Comparison of ENCODE assay signal across 8 cellular contexts in genomic region chr5:95858661-95859326, GRCh38. TPM values are rescaled to one million over a fixed set of nuclear protein-coding genes. Genes with fewer than 3 reads are reported as not detected.
DNase-seq lines count a peak whose midpoint lies in the region; ATAC-seq and TF ChIP-seq lines count a peak whose summit lies in the region.

No MANE protein-coding gene starts in this region.

- intact Hi-C loops in Calu3 (cut with micrococcal nuclease; ENCODE audit: unreplicated experiment): loop anchor here (1.0 to 10.0 kb wide), 5 partner anchors 101 to 743 kb away; partner anchors contain the start of gene PCSK1

- no peaks in the 10 kb centered on the region for H3F3A ChIP-seq in OCI-LY1 (ENCODE audit: insufficient read depth, low read length)

- H3K9me2 ChIP-seq in OCI-LY1 (ENCODE audit: low read depth, low read length): no peaks in the 10 kb centered on the region

- H3K27me3 Mint-ChIP-seq in Calu3 (ENCODE audit: unreplicated experiment): no peaks in the 10 kb centered on the region

- H3K36me3 ChIP-seq in OCI-LY1 (ENCODE audit: insufficient read depth, low read length): no peaks in the 10 kb centered on the region

- ATAC-seq in GM21447 (IDR thresholded peaks at IDR 0.05; ENCODE audit: unreplicated experiment): peak; percentile 82

- peak overlapping the region; percentile 63 for H3K4me3 Mint-ChIP-seq in Calu3 (ENCODE audit: low read depth, unreplicated experiment)

- no peak overlapping the region for H3K9ac ChIP-seq in OCI-LY1 (ENCODE audit: low read length)

- no peaks in the 10 kb centered on the region for H3K9me3 ChIP-seq in OCI-LY1 (ENCODE audit: low read length)

- H3K4me3 ChIP-seq in OCI-LY1 (ENCODE audit: low read depth, low read length, poor library complexity, severe bottlenecking): no peak overlapping the region

- no peaks in the 10 kb centered on the region for H3K9me3 Mint-ChIP-seq in Calu3 (ENCODE audit: low read depth, unreplicated experiment)

- peaks cover 12% of the 10 kb centered on the region for H3K36me3 Mint-ChIP-seq in Calu3 (ENCODE audit: insufficient read depth, unreplicated experiment)

- BruUV-seq in Calu3 (replicated peaks; lab: Mats Ljungman, UMichigan): no TSS peak

- peaks cover 10% of the 10 kb centered on the region for H3K4me1 ChIP-seq in OCI-LY1 (ENCODE audit: insufficient read depth, low read length, severe bottlenecking)

- 0 out of 2 replicates have a peak, but pooled peaks cover 6% of the 10 kb centered on the region for H3K27me3 ChIP-seq in OCI-LY1 (ENCODE audit: insufficient read depth, low read length)

- H3K4me1 Mint-ChIP-seq in Calu3 (ENCODE audit: low read depth, unreplicated experiment): peaks cover 48% of the 10 kb centered on the region

- no peak overlapping the region for H2AFZ ChIP-seq in OCI-LY1 (ENCODE audit: low read length)

- no peaks in the 10 kb centered on the region for H4K20me1 ChIP-seq in OCI-LY1 (ENCODE audit: insufficient read depth, low read length)

- CTCF ChIA-PET in Calu3 (lab: Charles Lee): interaction anchor here (2.1 kb wide), 1 partner anchor 477 kb away, joined by 7 read pairs; no protein-coding TSS in a partner anchor

- no peak overlapping the region for H3K27ac ChIP-seq in OCI-LY1 (ENCODE audit: low read depth, low read length, poor library complexity, severe bottlenecking)

- TF ChIP-seq CTCF in Calu3 (IDR thresholded peaks at IDR 0.05; ENCODE audit: unreplicated experiment) (peak; percentile 98), OCI-LY1 (IDR thresholded peaks at IDR 0.05; ENCODE audit: low read length) (peak; percentile 96)

- DNase-seq in Calu3 (peak; percentile 95), HUDEP-2 (lab: John Stamatoyannopoulos, UW; ENCODE audit: unreplicated experiment in 76 of 76) (peak in 72 of 76 experiments; percentile 12 to 85 (median 60)), activated T-cell treated with anti-CD3 and anti-CD28 coated beads for 24 hours (ENCODE audit: low read depth) (peak; percentile 91), epidermal melanocyte (ENCODE audit: insufficient read length, low spot score) (peak; percentile 91), middle frontal gyrus (ENCODE audit: extremely low spot score, low spot score) (peak; percentile 80)
- DNase-seq in stimulated activated CD8-positive, alpha-beta memory T cell treated with anti-CD3 and anti-CD28 coated beads, Interleukin-2, amount 100 ng/mL, for 48 hours (ENCODE audit: low read depth in 2 of 2): peak; percentile 88 to 91

- peak overlapping the region; percentile 35; the same call in 1 of the 2 replicates for H3K4me2 ChIP-seq in OCI-LY1 (ENCODE audit: low read length)

- peak overlapping the region; percentile 80 for H3K27ac Mint-ChIP-seq in Calu3 (ENCODE audit: unreplicated experiment)

- H3K79me2 ChIP-seq in OCI-LY1 (ENCODE audit: insufficient read depth, low read length): no peaks in the 10 kb centered on the region

RNA-seq across cellular contexts. Expression of gene GLRX, which starts 36.3 kb away (rescaled TPM):
- total RNA-seq in Calu3 (2022): 27.9 and 33.7 TPM in 2 replicates
